Comparison of ENCODE assay signal across 18 cellular contexts in genomic region chr6:42271834-42272805, GRCh38.
"Had no signal": no experiment of that assay in that cellular context is flagged by ENCODE, and none has a peak within 500 bp of the region (broad histone marks: within the 10 kb centered on the region; RNA-seq: fewer than 3 reads in every experiment).

No MANE protein-coding gene starts in this region.

- H3K27ac ChIP-seq: psoas muscle, suprapubic skin, upper lobe of left lung had no signal

- H3K4me3 Mint-ChIP-seq: activated CD8-positive, alpha-beta memory T cell treated with anti-CD3 and anti-CD28 coated beads, Interleukin-2, amount 10 ng/mL, durations not matched to agents 7 days and 5 days; endodermal cell; naive B cell had no signal

- H3K27me3 Mint-ChIP-seq: activated CD8-positive, alpha-beta memory T cell treated with anti-CD3 and anti-CD28 coated beads, Interleukin-2, amount 10 ng/mL, durations not matched to agents 7 days and 5 days; naive B cell had no signal

- DNase-seq: activated CD8-positive, alpha-beta memory T cell treated with anti-CD3 and anti-CD28 coated beads, Interleukin-2, amount 10 ng/mL, durations not matched to agents 7 days and 5 days; activated naive CD4-positive, alpha-beta T cell treated with Interleukin-2 at 50 U/mL for 16 hours; central memory CD4-positive, alpha-beta T cell; dermis blood vessel endothelial cell; endodermal cell; erythroblast; glutamatergic neuron; left colon; naive B cell; psoas muscle; stimulated activated CD4-positive, alpha-beta T cell treated with anti-CD3 and anti-CD28 coated beads, Interleukin-2, amount 100 ng/mL, for 24 hours; stimulated activated naive CD8-positive, alpha-beta T cell treated with anti-CD3 and anti-CD28 coated beads, Interleukin-15, Interleukin-2, amounts not matched to agents 100 U/mL and 50 U/mL, for 24 hours; T-helper 2 cell; upper lobe of left lung had no signal

- H3K4me3 ChIP-seq: lung, psoas muscle, suprapubic skin, upper lobe of left lung had no signal

- H3K27ac Mint-ChIP-seq: activated CD8-positive, alpha-beta memory T cell treated with anti-CD3 and anti-CD28 coated beads, Interleukin-2, amount 10 ng/mL, durations not matched to agents 7 days and 5 days; endodermal cell had no signal

- H3K36me3 Mint-ChIP-seq: naive B cell had no signal

- H3K9me3 Mint-ChIP-seq: endodermal cell, naive B cell had no signal

- H3K9me3 ChIP-seq: psoas muscle, suprapubic skin, upper lobe of left lung had no signal

- H3K4me1 ChIP-seq: psoas muscle, suprapubic skin had no signal

- ATAC-seq: activated CD4-positive, CD25-positive, alpha-beta regulatory T cell treated with anti-CD3 and anti-CD28 coated beads, Interleukin-2, amount 50 U/mL, for 24 hours; activated CD8-positive, alpha-beta memory T cell treated with anti-CD3 and anti-CD28 coated beads, Interleukin-2, amount 10 ng/mL, durations not matched to agents 7 days and 5 days; left colon; psoas muscle; sciatic nerve; stimulated activated naive CD8-positive, alpha-beta T cell treated with anti-CD3 and anti-CD28 coated beads, Interleukin-15, Interleukin-2, amounts not matched to agents 100 U/mL and 50 U/mL, for 24 hours had no signal

- H3K27me3 ChIP-seq: suprapubic skin, upper lobe of left lung had no signal
